In genomic region chr18:23541349-23542093, GRCh38 we compare ENCODE assay signal across 12 cellular contexts. TPM values are rescaled to one million over a fixed set of nuclear protein-coding genes. Genes with fewer than 3 reads are reported as not detected.
A peak's percentile ranks its signal among the peaks of the same experiment; 100 is the strongest.
DNase-seq lines count a peak whose midpoint lies in the region; ATAC-seq and TF ChIP-seq lines count a peak whose summit lies in the region.
"Had no signal": no experiment of that assay in that cellular context is flagged by ENCODE, and none has a peak within 500 bp of the region (broad histone marks: within the 10 kb centered on the region; RNA-seq: fewer than 3 reads in every experiment).

No MANE protein-coding gene starts in this region.

- no peaks in the 10 kb centered on the region for H3K9me3 ChIP-seq in BLaER1 treated with 17β-estradiol and CSF1 and Interleukin-3, amounts not matched to agents 10 nM and 100 nM (replicated peaks in 1 of 11)
- H3K9me3 ChIP-seq in ovary: no peaks in the 10 kb centered on the region
- H3K9me3 ChIP-seq: ascending aorta, gastrocnemius medialis had no signal

- H3K4me1 ChIP-seq in BLaER1 treated with 17β-estradiol and CSF1 and Interleukin-3, amounts not matched to agents 10 nM and 100 nM: peaks cover 39 to 45% (median 42%) of the 10 kb centered on the region in 10 experiments
- H3K4me1 ChIP-seq in ovary (ENCODE audit: insufficient read depth): peaks cover 7% of the 10 kb centered on the region
- H3K4me1 ChIP-seq: ascending aorta, gastrocnemius medialis had no signal

- peak overlapping the region in 8 of 11 experiments; percentile 1 to 65 (median 34); a peak in 10 of 22 replicates for H3K9ac ChIP-seq in BLaER1 treated with 17β-estradiol and CSF1 and Interleukin-3, amounts not matched to agents 10 nM and 100 nM

- peak; percentile 47 to 68 for ATAC-seq in activated naive CD4-positive, alpha-beta T cell treated with anti-CD3 and anti-CD28 coated beads, Interleukin-2, amount 50 U/mL, for 72 hours
- ATAC-seq in memory B cell (ENCODE audit: low read depth) (no peak), HG03439 (IDR thresholded peaks at IDR 0.05; ENCODE audit: unreplicated experiment) (no peak)
- ATAC-seq: gastrocnemius medialis had no signal

- H4K20me1 ChIP-seq in BLaER1 treated with 17β-estradiol and CSF1 and Interleukin-3, amounts not matched to agents 10 nM and 100 nM: peaks cover 0 to 99% (median 18%) of the 10 kb centered on the region in 11 experiments; a peak in 15 of 22 replicates

- peak overlapping the region; percentile 73 to 95 (median 79) for H3K4me2 ChIP-seq in BLaER1 treated with 17β-estradiol and CSF1 and Interleukin-3, amounts not matched to agents 10 nM and 100 nM

- TF ChIP-seq EP300 in ovary (IDR thresholded peaks at IDR 0.05): no peak

- H3K36me3 ChIP-seq in BLaER1 treated with 17β-estradiol and CSF1 and Interleukin-3, amounts not matched to agents 10 nM and 100 nM: peaks cover 85 to 97% (median 94%) of the 10 kb centered on the region in 11 experiments
- no peaks in the 10 kb centered on the region for H3K36me3 ChIP-seq in ovary

- intact Hi-C loops in ovary (cut with DNase I): no loop called here

- H3K4me1 Mint-ChIP-seq in memory B cell: peaks cover 22% of the 10 kb centered on the region

- peak overlapping the region; percentile 72 to 94 for H3K27ac Mint-ChIP-seq in activated naive CD4-positive, alpha-beta T cell treated with anti-CD3 and anti-CD28 coated beads, Interleukin-2, amount 50 U/mL, for 72 hours
- peak overlapping the region; percentile 57 for H3K27ac Mint-ChIP-seq in memory B cell

- peaks cover 0 to 66% (median 0%) of the 10 kb centered on the region in 11 experiments; a peak in 5 of 22 replicates for H3K27me3 ChIP-seq in BLaER1 treated with 17β-estradiol and CSF1 and Interleukin-3, amounts not matched to agents 10 nM and 100 nM
- H3K27me3 ChIP-seq in ovary: no peaks in the 10 kb centered on the region
- H3K27me3 ChIP-seq: ascending aorta, gastrocnemius medialis had no signal

- no peak for TF ChIP-seq CTCF in ovary (IDR thresholded peaks at IDR 0.05)

- H3K4me3 Mint-ChIP-seq in memory B cell: no peak overlapping the region

- no peaks in the 10 kb centered on the region for H3K27me3 Mint-ChIP-seq in memory B cell

- peaks cover 20 to 35% of the 10 kb centered on the region in 2 donors for H3K36me3 Mint-ChIP-seq in activated naive CD4-positive, alpha-beta T cell treated with anti-CD3 and anti-CD28 coated beads, Interleukin-2, amount 50 U/mL, for 72 hours
- H3K36me3 Mint-ChIP-seq in memory B cell: peaks cover 15% of the 10 kb centered on the region

- whole genome bisulfite sequencing in ovary, 3 donors: 37 to 59% (median 43%) methylated on average over 9 of the region's 9 CpGs

- DNase-seq in ELF-1 (ENCODE audit: low read depth, low spot score) (peak; percentile 19), memory B cell (ENCODE audit: low spot score in 2 of 2) (no peak), ovary (no peak), HuH-7.5 (ENCODE audit: low spot score) (no peak)
- no peak for DNase-seq in activated naive CD4-positive, alpha-beta T cell treated with anti-CD3 and anti-CD28 coated beads, Interleukin-2, amount 50 U/mL, for 72 hours (ENCODE audit: low spot score in 2 of 2)
- DNase-seq: effector CD8-positive, alpha-beta T cell; gastrocnemius medialis; NCI-H1694; NCI-H69 had no signal

- H3K4me3 ChIP-seq in BLaER1 treated with 17β-estradiol and CSF1 and Interleukin-3, amounts not matched to agents 10 nM and 100 nM: no peak overlapping the region
- no peak overlapping the region for H3K4me3 ChIP-seq in ovary
- H3K4me3 ChIP-seq: ascending aorta, gastrocnemius medialis had no signal

- peak overlapping the region in 9 of 11 experiments; percentile 4 to 80 (median 60); a peak in 15 of 22 replicates for H3K27ac ChIP-seq in BLaER1 treated with 17β-estradiol and CSF1 and Interleukin-3, amounts not matched to agents 10 nM and 100 nM
- H3K27ac ChIP-seq in ovary: peak overlapping the region in 1 of 2 donors; percentile 40
- H3K27ac ChIP-seq: ascending aorta, gastrocnemius medialis had no signal

- H3K9me3 Mint-ChIP-seq in activated naive CD4-positive, alpha-beta T cell treated with anti-CD3 and anti-CD28 coated beads, Interleukin-2, amount 50 U/mL, for 72 hours: no peaks in the 10 kb centered on the region
- no peaks in the 10 kb centered on the region for H3K9me3 Mint-ChIP-seq in memory B cell

- no peak for TF ChIP-seq POLR2A in ovary (IDR thresholded peaks at IDR 0.05)

RNA-seq across cellular contexts. Expression of gene RMC1, which starts 38.2 kb away (rescaled TPM):
- total RNA-seq in activated naive CD4-positive, alpha-beta T cell treated with anti-CD3 and anti-CD28 coated beads, Interleukin-2, amount 50 U/mL, for 72 hours: 10 to 100 TPM; 31.3 to 54.0 TPM
- 10 to 100 TPM; 15.0 to 29.2 (median 21.8) TPM for total RNA-seq in ovary
- polyA plus RNA-seq in ovary: 10 to 100 TPM; 22.9 to 29.5 TPM

RNA-seq across cellular contexts. Expression of gene NPC1, which starts 44.8 kb away (rescaled TPM):
- total RNA-seq in activated naive CD4-positive, alpha-beta T cell treated with anti-CD3 and anti-CD28 coated beads, Interleukin-2, amount 50 U/mL, for 72 hours: 10 to 100 TPM; 28.1 to 39.7 TPM
- total RNA-seq in ovary: 10 to 100 TPM; 21.8 to 54.5 (median 29.8) TPM
- 100 to 1,000 TPM in 1 of 2 donors, 10 to 100 TPM in 1; 26.4 to 100 TPM for polyA plus RNA-seq in ovary

Comparison
In these comparisons a context has a peak if more than half of its experiments do, and no peak if none do; other contexts are left out.
1. ATAC-seq: peak in activated naive CD4-positive, alpha-beta T cell treated with anti-CD3 and anti-CD28 coated beads, Interleukin-2, amount 50 U/mL, for 72 hours (2 of 2); none in memory B cell (single experiment) and HG03439 (single experiment).